8 cellular contexts compared by ENCODE assay signal in genomic region chr7:43985904-43986864, GRCh38. TPM values are rescaled to one million over a fixed set of nuclear protein-coding genes. Genes with fewer than 3 reads are reported as not detected.
DNase-seq lines count a peak whose midpoint lies in the region; ATAC-seq and TF ChIP-seq lines count a peak whose summit lies in the region.
"Not testable (repeated sequence)": the region's sequence is repeated elsewhere in the genome, so short reads cannot be mapped to it uniquely, and the experiment has no call there.

No MANE protein-coding gene starts in this region.

- H3K9me3 Mint-ChIP-seq in activated naive CD4-positive, alpha-beta T cell treated with anti-CD3 and anti-CD28 coated beads for 36 hours; nephron progenitor cell: not testable (repeated sequence)

- peak overlapping the region; percentile 74 for H3K4me2 ChIP-seq in DOHH2 (ENCODE audit: low read length)

- H3K4me3 Mint-ChIP-seq in activated naive CD4-positive, alpha-beta T cell treated with anti-CD3 and anti-CD28 coated beads for 36 hours, result not testable (repeated sequence)
- peak overlapping the region; percentile 74 for H3K4me3 Mint-ChIP-seq in nephron progenitor cell

- H3F3A ChIP-seq in DOHH2 (ENCODE audit: control insufficient read depth, insufficient read depth), result not testable (repeated sequence)

- DNase-seq in HuH-7 (ENCODE audit: low spot score), result peak; percentile 26
- peak in 4 of 5 donors; percentile 5 to 80 (median 70) for DNase-seq in T-helper 1 cell
- peak; percentile 90 for DNase-seq in activated naive CD4-positive, alpha-beta T cell treated with anti-CD3 and anti-CD28 coated beads for 36 hours
- DNase-seq in foreskin keratinocyte, result peak; percentile 29 to 40
- DNase-seq in nephron progenitor cell, result peak; percentile 91
- DNase-seq in stimulated activated CD8-positive, alpha-beta memory T cell treated with anti-CD3 and anti-CD28 coated beads, Interleukin-7, amount 100 ng/mL, for 24 hours (ENCODE audit: low read depth), result peak; percentile 82

- not testable (repeated sequence) for H3K36me3 ChIP-seq in DOHH2 (ENCODE audit: control insufficient read depth, low read length)

- H4K20me1 ChIP-seq in DOHH2 (ENCODE audit: control insufficient read depth, insufficient read depth, low read depth, low read length), result not testable (repeated sequence)

- not testable (repeated sequence) for H3K27ac Mint-ChIP-seq in activated naive CD4-positive, alpha-beta T cell treated with anti-CD3 and anti-CD28 coated beads for 36 hours; nephron progenitor cell

- H3K79me2 ChIP-seq in DOHH2 (ENCODE audit: control insufficient read depth, low read length), result not testable (repeated sequence)

- intact Hi-C loops in activated naive CD4-positive, alpha-beta T cell treated with anti-CD3 and anti-CD28 coated beads for 36 hours (cut with micrococcal nuclease), result not testable (repeated sequence)

- not testable (repeated sequence) for H3K27me3 Mint-ChIP-seq in activated naive CD4-positive, alpha-beta T cell treated with anti-CD3 and anti-CD28 coated beads for 36 hours (ENCODE audit: low read depth); nephron progenitor cell (ENCODE audit: low read depth, poor library complexity)

- H3K27ac ChIP-seq in DOHH2 (ENCODE audit: low read depth, low read length); foreskin keratinocyte: not testable (repeated sequence)

- peak overlapping the region; percentile 58 for H3K4me3 ChIP-seq in DOHH2 (ENCODE audit: low read length)

- not testable (repeated sequence) for H3K4me1 ChIP-seq in DOHH2 (ENCODE audit: control insufficient read depth, low read length); foreskin keratinocyte

- ATAC-seq in GM21737 (IDR thresholded peaks at IDR 0.05; ENCODE audit: unreplicated experiment), result peak; percentile 62
- peak; percentile 95 for ATAC-seq in foreskin keratinocyte

- CTCF ChIA-PET in activated naive CD4-positive, alpha-beta T cell treated with anti-CD3 and anti-CD28 coated beads for 36 hours (lab: Charles Lee), result not testable (repeated sequence)

- H3K9me3 ChIP-seq in DOHH2 (ENCODE audit: control insufficient read depth, insufficient read depth, low read length), result not testable (repeated sequence)

- H3K9me2 ChIP-seq in DOHH2 (replicated peaks; ENCODE audit: control insufficient read depth, low read length), result not testable (repeated sequence)

- not testable (repeated sequence) for H3K27me3 ChIP-seq in DOHH2 (ENCODE audit: control insufficient read depth, low read length); foreskin keratinocyte

- not testable (repeated sequence) for H3K36me3 Mint-ChIP-seq in activated naive CD4-positive, alpha-beta T cell treated with anti-CD3 and anti-CD28 coated beads for 36 hours (ENCODE audit: low read depth); nephron progenitor cell (ENCODE audit: low read depth)

- not testable (repeated sequence) for H3K4me1 Mint-ChIP-seq in activated naive CD4-positive, alpha-beta T cell treated with anti-CD3 and anti-CD28 coated beads for 36 hours (ENCODE audit: low read depth); nephron progenitor cell

- peak; percentile 65 for TF ChIP-seq CTCF in DOHH2 (IDR thresholded peaks at IDR 0.05; ENCODE audit: low read depth, low read length, poor library complexity, severe bottlenecking)
- not testable (repeated sequence) for TF ChIP-seq CTCF in foreskin keratinocyte (conservative IDR thresholded peaks at IDR 0.05)
- TF ChIP-seq CTCF in nephron progenitor cell (IDR thresholded peaks at IDR 0.05), result peak; percentile 73

RNA-seq across cellular contexts. Expression of gene SPDYE1, which starts 11.5 kb away (rescaled TPM):
- not detected for total RNA-seq in activated naive CD4-positive, alpha-beta T cell treated with anti-CD3 and anti-CD28 coated beads for 36 hours
- not detected in 2 replicates for total RNA-seq in foreskin keratinocyte
- not detected in 2 replicates for polyA plus RNA-seq in foreskin keratinocyte

RNA-seq across cellular contexts. Expression of gene DBNL, which starts 58.3 kb away (rescaled TPM):
- total RNA-seq in activated naive CD4-positive, alpha-beta T cell treated with anti-CD3 and anti-CD28 coated beads for 36 hours, result 10 to 100 TPM; 82.3 TPM
- 140 and 145 TPM in 2 replicates for total RNA-seq in foreskin keratinocyte
- polyA plus RNA-seq in foreskin keratinocyte, result 143 and 150 TPM in 2 replicates

RNA-seq across cellular contexts. Expression of gene UBE2D4, which starts 59.9 kb away (rescaled TPM):
- 10 to 100 TPM; 11.4 to 12.8 TPM for total RNA-seq in activated naive CD4-positive, alpha-beta T cell treated with anti-CD3 and anti-CD28 coated beads for 36 hours
- 8.0 and 8.8 TPM in 2 replicates for total RNA-seq in foreskin keratinocyte
- 9.3 and 9.9 TPM in 2 replicates for polyA plus RNA-seq in foreskin keratinocyte

Comparison
In these comparisons a context has a peak if more than half of its experiments do, and no peak if none do; other contexts are left out.
1. DNase-seq: peak in every context shown above with its lines; median percentile 91 in nephron progenitor cell; 90 in activated naive CD4-positive, alpha-beta T cell treated with anti-CD3 and anti-CD28 coated beads for 36 hours; 82 in stimulated activated CD8-positive, alpha-beta memory T cell treated with anti-CD3 and anti-CD28 coated beads, Interleukin-7, amount 100 ng/mL, for 24 hours; 70 in T-helper 1 cell; 34 in foreskin keratinocyte; 26 in HuH-7.